9 cellular contexts compared by ENCODE assay signal in genomic region chr4:3075652-3075981, GRCh38. TPM values are rescaled to one million over a fixed set of nuclear protein-coding genes. Genes with fewer than 3 reads are reported as not detected.
A peak's percentile ranks its signal among the peaks of the same experiment; 100 is the strongest.
DNase-seq lines count a peak whose midpoint lies in the region; ATAC-seq and TF ChIP-seq lines count a peak whose summit lies in the region.
"Had no signal": no experiment of that assay in that cellular context is flagged by ENCODE, and none has a peak within 500 bp of the region (broad histone marks: within the 10 kb centered on the region; RNA-seq: fewer than 3 reads in every experiment).

No MANE protein-coding gene starts in this region.

- H4K91ac ChIP-seq in IMR-90 (ENCODE audit: insufficient read depth, low read depth, low read length): no peak overlapping the region

- peak overlapping the region; percentile 90 for H3K4me3 Mint-ChIP-seq in central memory CD8-positive, alpha-beta T cell
- peak overlapping the region; percentile 84 to 95 (median 88) for H3K4me3 Mint-ChIP-seq in naive B cell

- H3K18ac ChIP-seq in IMR-90 (ENCODE audit: low read depth, low read length): no peak overlapping the region

- intact Hi-C loops in IMR-90 (cut with micrococcal nuclease): no loop called here

- no peak overlapping the region for H2BK5ac ChIP-seq in IMR-90 (ENCODE audit: low read depth, low read length, poor library complexity, severe bottlenecking)

- no peaks in the 10 kb centered on the region for H3K27me3 Mint-ChIP-seq in central memory CD8-positive, alpha-beta T cell
- H3K27me3 Mint-ChIP-seq in naive B cell: no peaks in the 10 kb centered on the region

- H4K20me1 ChIP-seq in IMR-90 (ENCODE audit: insufficient read depth, low read length): peaks cover 42% of the 10 kb centered on the region

- H3K27ac ChIP-seq in AG04450 (ENCODE audit: low read depth, low read length) (no peak overlapping the region), IMR-90 (ENCODE audit: insufficient read depth, low read length) (no peak overlapping the region)

- H2BK20ac ChIP-seq in IMR-90 (ENCODE audit: low read depth, low read length): no peak overlapping the region

- no peak overlapping the region; the same call in 1 of the 2 replicates for H3K4ac ChIP-seq in IMR-90 (ENCODE audit: low read depth, low read length)

- no peak for TF ChIP-seq RAD21 in IMR-90 (IDR thresholded peaks at IDR 0.05; ENCODE audit: low read length)

- no peak overlapping the region for H2BK120ac ChIP-seq in IMR-90 (ENCODE audit: low read depth, low read length)

- peaks cover 28% of the 10 kb centered on the region for H3K4me1 Mint-ChIP-seq in central memory CD8-positive, alpha-beta T cell
- peaks cover 39 to 52% (median 40%) of the 10 kb centered on the region in 3 donors for H3K4me1 Mint-ChIP-seq in naive B cell

- TF ChIP-seq POLR2A in IMR-90 (IDR thresholded peaks at IDR 0.05; ENCODE audit: low read depth, low read length): no peak

- no peaks in the 10 kb centered on the region for H3K9me3 Mint-ChIP-seq in central memory CD8-positive, alpha-beta T cell
- H3K9me3 Mint-ChIP-seq in naive B cell: no peaks in the 10 kb centered on the region

- in situ Hi-C loops in IMR-90 (cut with MboI; ENCODE audit: low sequenced_read_pairs) (no loop called here), G401 (cut with HindIII; ENCODE audit: low sequenced_read_pairs) (no loop called here)

- DNase-seq in AG04450 (ENCODE audit: low read depth, low spot score) (no peak), IMR-90 (no peak), naive B cell (no peak), ureter (ENCODE audit: low spot score) (no peak), G401 (ENCODE audit: low spot score) (no peak), GM10266 (ENCODE audit: extremely low spot score) (no peak)
- no peak for DNase-seq in central memory CD8-positive, alpha-beta T cell (ENCODE audit: low spot score in 2 of 2)

- peak overlapping the region; percentile 46 for H3K9ac ChIP-seq in IMR-90 (ENCODE audit: low read depth, low read length)

- no peak overlapping the region for H4K5ac ChIP-seq in IMR-90 (ENCODE audit: low read depth, low read length)

- H3K27ac Mint-ChIP-seq in central memory CD8-positive, alpha-beta T cell (ENCODE audit: low read depth): peak overlapping the region; percentile 84
- peak overlapping the region in 5 of 6 donors; percentile 84 to 96 (median 88) for H3K27ac Mint-ChIP-seq in naive B cell

- H3K4me2 ChIP-seq in IMR-90 (ENCODE audit: low read depth, low read length): peak overlapping the region; percentile 100

- TF ChIP-seq CTCF in AG04450 (IDR thresholded peaks at IDR 0.05; ENCODE audit: low read depth, low read length) (no peak), IMR-90 (conservative IDR thresholded peaks at IDR 0.05; ENCODE audit: low read depth, low read length) (no peak), GM10266 (IDR thresholded peaks at IDR 0.05; ENCODE audit: control insufficient read depth, insufficient read depth, low read depth, missing control alignments) (no peak)

- no peaks in the 10 kb centered on the region; the same call in 1 of the 2 replicates for H3K9me3 ChIP-seq in AG04450 (ENCODE audit: control insufficient read depth, insufficient read depth, low read length)
- H3K9me3 ChIP-seq in IMR-90 (ENCODE audit: control insufficient read depth, insufficient read depth, low read length): no peaks in the 10 kb centered on the region

- POLR2A ChIA-PET in AG04450 (lab: Yijun Ruan, JAX): no interaction called here
- POLR2A ChIA-PET in IMR-90 (lab: Charles Lee; ENCODE audit: unreplicated experiment): no interaction called here

- peaks cover 13% of the 10 kb centered on the region for H3K9me1 ChIP-seq in IMR-90 (ENCODE audit: insufficient read depth, low read length)

- BruUV-seq in IMR-90 (replicated peaks; lab: Mats Ljungman, UMichigan): no TSS peak

- H3K14ac ChIP-seq in IMR-90 (replicated peaks; ENCODE audit: low read depth, low read length): peak overlapping the region; percentile 92

- no peak for ATAC-seq in IMR-90 (ENCODE audit: low read depth)
- no peak for ATAC-seq in central memory CD8-positive, alpha-beta T cell (replicated peaks; ENCODE audit: extremely low read depth, poor library complexity, severe bottlenecking)
- ATAC-seq in naive B cell (ENCODE audit: low read depth in 2 of 2): no peak
- no peak for ATAC-seq in GM21786 (IDR thresholded peaks at IDR 0.05; ENCODE audit: unreplicated experiment)

- WGBS in IMR-90 (ENCODE audit: extremely low coverage in 2 of 2, insufficient read length in 1 of 2), 2 experiments: 0% methylated on average over 2 of the region's 8 CpGs; no CpG with 5 or more reads in 1 of the 2 experiments

- no peaks in the 10 kb centered on the region for H3K36me3 ChIP-seq in IMR-90 (ENCODE audit: control insufficient read depth, insufficient read depth, low read length)

- H2BK15ac ChIP-seq in IMR-90 (ENCODE audit: low read depth, low read length): no peak overlapping the region

- dilution Hi-C loops in IMR-90 (cut with HindIII; ENCODE audit: low sequenced_read_pairs, unreplicated experiment): no loop called here

- H4K8ac ChIP-seq in IMR-90 (ENCODE audit: low read depth in 2 of 2, low read length in 2 of 2): no peak overlapping the region

- H3K56ac ChIP-seq in IMR-90 (ENCODE audit: extremely low read depth, insufficient read depth, low read length): 0 out of 2 replicates have a peak overlapping the region, but pooled peaks have one; percentile 53

- CTCF ChIA-PET in AG04450 (lab: Charles Lee) (no interaction called here), IMR-90 (lab: Yijun Ruan, JAX) (no interaction called here)

- peak overlapping the region; percentile 84 for H3K23ac ChIP-seq in IMR-90 (ENCODE audit: low read depth, low read length)

- H3K27me3 ChIP-seq in AG04450 (ENCODE audit: control insufficient read depth, insufficient read depth, low read length): no peaks in the 10 kb centered on the region
- H3K27me3 ChIP-seq in IMR-90 (ENCODE audit: control insufficient read depth, insufficient read depth, low read length): no peaks in the 10 kb centered on the region

- H3K4me3 ChIP-seq in AG04450 (ENCODE audit: low read depth, low read length) (peak overlapping the region; percentile 96), IMR-90 (ENCODE audit: insufficient read depth, low read depth, low read length) (peak overlapping the region; percentile 88)

- H3K4me1 ChIP-seq in IMR-90 (ENCODE audit: control insufficient read depth, insufficient read depth, low read length): peaks cover 4% of the 10 kb centered on the region; the same call in 1 of the 2 replicates

- no peak overlapping the region for H2AFZ ChIP-seq in IMR-90 (replicated peaks; ENCODE audit: low read length, poor library complexity)

- H3K36me3 Mint-ChIP-seq in central memory CD8-positive, alpha-beta T cell (ENCODE audit: insufficient read depth): peaks cover 10% of the 10 kb centered on the region
- no peaks in the 10 kb centered on the region for H3K36me3 Mint-ChIP-seq in naive B cell

- H2AK9ac ChIP-seq in IMR-90 (replicated peaks; ENCODE audit: low read depth, low read length, poor library complexity): peak overlapping the region; percentile 38

- H2AK5ac ChIP-seq in IMR-90 (ENCODE audit: low read depth, low read length): no peak overlapping the region

- peaks cover 8 to 40% of the 10 kb centered on the region in 2 experiments; a peak in 3 of 4 replicates for H3K79me1 ChIP-seq in IMR-90 (ENCODE audit: low read depth in 1 of 2, low read length in 2 of 2)

TF ChIP-seq in IMR-90, 13 proteins besides CTCF, POLR2A, EP300 and RAD21:
- no peak for TF ChIP-seq MXI1 (IDR thresholded peaks at IDR 0.05; ENCODE audit: borderline replicate concordance, low read depth, low read length)
- no peak for TF ChIP-seq RFX5 (IDR thresholded peaks at IDR 0.05; ENCODE audit: low read depth, low read length)
- TF ChIP-seq CEBPB (IDR thresholded peaks at IDR 0.05; ENCODE audit: low read depth, low read length): no peak
- TF ChIP-seq SMC3 (IDR thresholded peaks at IDR 0.05; ENCODE audit: low read depth, low read length): no peak
- TF ChIP-seq MAFK (IDR thresholded peaks at IDR 0.05; ENCODE audit: low read depth, low read length): no peak
- no peak for TF ChIP-seq NFE2L2 (IDR thresholded peaks at IDR 0.05; ENCODE audit: low read depth, low read length)
- no peak for TF ChIP-seq RCOR1 (IDR thresholded peaks at IDR 0.05; ENCODE audit: insufficient replicate concordance, low read length)
- no peak for TF ChIP-seq FOS (IDR thresholded peaks at IDR 0.05; ENCODE audit: low read depth, low read length)

RNA-seq across cellular contexts. Expression of gene HTT, which starts 1.1 kb away (rescaled TPM):
- polyA plus RNA-seq in AG04450 (2011; rRNA removed) (14.5 and 17.2 TPM in 2 replicates), IMR-90 (2012; rRNA removed) (11.6 and 18.7 TPM in 2 replicates), naive B cell (ENCODE audit: low read depth in 6 of 6) (10 to 100 TPM in 4 of 6 donors, 1 to 10 TPM in 2; 8.7 to 15.4 (median 11.0) TPM)
- polyA minus RNA-seq in AG04450 (2011; rRNA and poly(A)+ RNA removed): 93.1 and 121 TPM in 2 replicates
- total RNA-seq in IMR-90 (2012; rRNA removed) (14.3 and 16.1 TPM in 2 replicates), ureter (109 TPM)
- 6.8 and 7.1 TPM in 2 replicates for polyA plus RNA-seq in IMR-90 (2012; cell fraction: cytosol; rRNA removed)
- 33.6 and 35.9 TPM in 2 replicates for polyA plus RNA-seq in IMR-90 (2012; cell fraction: nucleus; rRNA removed; ENCODE audit: low replicate concordance)
- total RNA-seq in G401 (2014; rRNA removed; shearing (Covaris generic)): 52.6 and 96.4 TPM in 2 replicates

RNA-seq across cellular contexts. Expression of gene HTT-AS, which starts 1.3 kb away (rescaled TPM):
- polyA plus RNA-seq in AG04450 (2011; rRNA removed) (not detected in 2 replicates), IMR-90 (2012; rRNA removed) (not detected in 2 replicates), naive B cell (ENCODE audit: low read depth in 6 of 6) (not detected)
- polyA minus RNA-seq in AG04450 (2011; rRNA and poly(A)+ RNA removed): not detected in 2 replicates
- total RNA-seq in IMR-90 (2012; rRNA removed) (not detected in 2 replicates), ureter (not detected)
- not detected in 2 replicates for polyA plus RNA-seq in IMR-90 (2012; cell fraction: cytosol; rRNA removed)
- not detected in 2 replicates for polyA plus RNA-seq in IMR-90 (2012; cell fraction: nucleus; rRNA removed; ENCODE audit: low replicate concordance)
- total RNA-seq in G401 (2014; rRNA removed; shearing (Covaris generic)): not detected in 2 replicates
- total RNA-seq: NCI-H460 had no signal
